ENCODE assay signal across 8 cellular contexts in genomic region chr12:57836442-57837375, GRCh38. TPM values are rescaled to one million over a fixed set of nuclear protein-coding genes. Genes with fewer than 3 reads are reported as not detected.
A peak's percentile ranks its signal among the peaks of the same experiment; 100 is the strongest.
DNase-seq lines count a peak whose midpoint lies in the region; ATAC-seq, FAIRE-seq and TF ChIP-seq lines count a peak whose summit lies in the region.

No MANE protein-coding gene starts in this region.

- H3K9me3 ChIP-seq in right lobe of liver (no peaks in the 10 kb centered on the region), subcutaneous abdominal adipose tissue (ENCODE audit: control insufficient read depth in 5 of 5, low read length in 5 of 5) (no peaks in the 10 kb centered on the region)

- WGBS in right lobe of liver (ENCODE audit: insufficient coverage, low coverage, low lambda C conversion rate, missing lambda C conversion rate): 14% methylated on average over 13 of the region's 13 CpGs

- TF ChIP-seq POLR2A in right lobe of liver (IDR thresholded peaks at IDR 0.05): no peak

- H3K4me1 ChIP-seq in right lobe of liver (peaks cover 2 to 93% (median 51%) of the 10 kb centered on the region in 4 donors), subcutaneous abdominal adipose tissue (ENCODE audit: control insufficient read depth in 5 of 5, insufficient read depth in 5 of 5, low read length in 5 of 5) (peaks cover 49 to 100% (median 99%) of the 10 kb centered on the region in 5 donors)

- CTCF ChIA-PET in RWPE1 (lab: Yijun Ruan, JAX): interaction anchor here (0.7 to 2.1 kb wide), 4 partner anchors 51 to 111 kb away, joined by 3 to 9 read pairs (median 4); no protein-coding TSS in a partner anchor

- no peaks in the 10 kb centered on the region for H3K36me3 ChIP-seq in right lobe of liver
- H3K36me3 ChIP-seq in subcutaneous abdominal adipose tissue (ENCODE audit: control insufficient read depth in 5 of 5, insufficient read depth in 5 of 5, low read length in 5 of 5): peaks cover 0 to 5% (median 0%) of the 10 kb centered on the region in 5 donors

- peak overlapping the region; percentile 1 to 63 (median 45) for H3K9ac ChIP-seq in subcutaneous abdominal adipose tissue (ENCODE audit: low read length in 5 of 5)

- intact Hi-C loops in right lobe of liver (cut with DNase I): no loop called here

- POLR2A ChIA-PET in RWPE1 (lab: Yijun Ruan, JAX; ENCODE audit: low non-redundant PET): interaction anchor here (1.0 kb wide), 1 partner anchor 13 kb away, joined by 3 read pairs; no protein-coding TSS in a partner anchor

- peak; percentile 52 for ATAC-seq in GM19455 (IDR thresholded peaks at IDR 0.05; ENCODE audit: unreplicated experiment)
- ATAC-seq in HG03469 (IDR thresholded peaks at IDR 0.05; ENCODE audit: unreplicated experiment): peak; percentile 29
- peak; percentile 45 to 65 (median 60) for ATAC-seq in right lobe of liver

- H3K4me3 ChIP-seq in right lobe of liver: no peak overlapping the region
- peak overlapping the region; percentile 19 to 54 (median 32) for H3K4me3 ChIP-seq in subcutaneous abdominal adipose tissue (ENCODE audit: low read depth in 1 of 5, low read length in 5 of 5)

- peak overlapping the region; percentile 85 for H3K27ac ChIP-seq in RWPE1
- H3K27ac ChIP-seq in right lobe of liver: peak overlapping the region in 2 of 3 donors; percentile 41 to 52
- peak overlapping the region; percentile 48 for H3K27ac ChIP-seq in subcutaneous abdominal adipose tissue (ENCODE audit: low read depth, low read length)

- FAIRE-seq in RCC 7860 (lab: Jason Lieb, UNC): no peak

- DNase-seq in EH (ENCODE audit: low read depth) (peak; percentile 96), RWPE1 (ENCODE audit: low spot score) (peak; percentile 65), cerebellum (ENCODE audit: low spot score) (peak; percentile 92), right lobe of liver (peak in 2 of 3 donors; percentile 68 to 76), RCC 7860 (ENCODE audit: low spot score) (no peak)

- no peaks in the 10 kb centered on the region for H3K27me3 ChIP-seq in right lobe of liver
- no peaks in the 10 kb centered on the region for H3K27me3 ChIP-seq in subcutaneous abdominal adipose tissue (ENCODE audit: control insufficient read depth in 5 of 5, insufficient read depth in 4 of 5, low read length in 5 of 5)

- TF ChIP-seq CTCF in RWPE1 (conservative IDR thresholded peaks at IDR 0.05; ENCODE audit: low read depth) (no peak), right lobe of liver (IDR thresholded peaks at IDR 0.05) (no peak)

RNA-seq across cellular contexts. Expression of gene CTDSP2, which starts 9.8 kb away (rescaled TPM):
- total RNA-seq in cerebellum (38.6 TPM), right lobe of liver (10 to 100 TPM; 39.3 to 84.2 (median 64.7) TPM)

RNA-seq across cellular contexts. Expression of gene AVIL, which starts 18.2 kb away (rescaled TPM):
- 1.9 TPM for total RNA-seq in cerebellum
- 1 to 10 TPM; 1.5 to 6.3 (median 5.0) TPM for total RNA-seq in right lobe of liver

RNA-seq across cellular contexts. Expression of gene TSFM, which starts 54.1 kb away (rescaled TPM):
- total RNA-seq in cerebellum: 19.3 TPM
- 10 to 100 TPM; 25.6 to 40.2 (median 30.9) TPM for total RNA-seq in right lobe of liver

Comparison
In these comparisons a context has a peak if more than half of its experiments do, and no peak if none do; other contexts are left out.
1. H3K4me3 ChIP-seq: peak in subcutaneous abdominal adipose tissue (5 of 5); none in right lobe of liver (0 of 3).
2. Peak in every context shown above with its lines, with median percentiles within 50 percentile points of each other: ATAC-seq and H3K27ac ChIP-seq.